Comparison of ENCODE assay signal across 13 cellular contexts in the genomic region with DNA sequence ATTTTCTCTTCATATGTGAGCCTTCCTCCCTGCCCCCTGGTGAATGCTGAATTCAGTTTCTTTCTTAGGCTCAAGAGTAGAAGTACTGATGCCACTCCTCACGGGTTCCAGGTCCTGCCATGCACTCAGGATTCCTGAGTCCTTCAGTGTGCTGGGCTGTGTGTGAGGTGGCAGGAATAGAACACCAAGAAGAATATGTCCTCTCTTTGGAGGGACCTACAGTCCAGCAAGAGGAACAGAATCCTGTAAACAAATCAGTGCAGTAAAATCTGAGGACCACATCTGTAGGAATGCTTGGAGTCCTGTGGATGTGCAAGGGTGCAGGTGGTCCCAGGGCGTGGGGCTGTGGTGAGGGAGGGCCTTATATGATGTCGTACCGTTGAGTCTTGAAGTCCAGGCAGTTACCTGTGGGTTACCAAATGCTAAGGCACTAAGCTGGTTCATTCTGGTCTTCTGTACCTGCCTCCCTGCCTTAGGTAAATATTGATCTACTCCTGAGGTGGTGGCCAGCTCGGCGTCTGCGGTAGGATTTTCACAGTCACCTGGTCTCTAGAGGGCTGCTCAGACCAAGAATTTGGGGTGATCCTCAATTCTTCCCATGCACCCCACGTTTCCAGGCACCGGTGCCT. TPM values are rescaled to one million over a fixed set of nuclear protein-coding genes. Genes with fewer than 3 reads are reported as not detected.
DNase-seq lines count a peak whose midpoint lies in the region; ATAC-seq and TF ChIP-seq lines count a peak whose summit lies in the region.
"Had no signal": no experiment of that assay in that cellular context is flagged by ENCODE, and none has a peak within 500 bp of the region (broad histone marks: within the 10 kb centered on the region; RNA-seq: fewer than 3 reads in every experiment).

No MANE protein-coding gene starts in this region.

- 55 to 60% methylated on average over 6 to 9 of the region's 9 CpGs for WGBS in upper lobe of left lung, 2 donors

- no peak for TF ChIP-seq EP300 in upper lobe of left lung (IDR thresholded peaks at IDR 0.05)

- peaks cover 1 to 2% of the 10 kb centered on the region in 2 donors for H3K36me3 ChIP-seq in mucosa of rectum (ENCODE audit: control insufficient read depth in 2 of 2, insufficient read depth in 2 of 2, low read length in 2 of 2)
- H3K36me3 ChIP-seq in upper lobe of left lung = no peaks in the 10 kb centered on the region

- H3K4me3 ChIP-seq in mucosa of rectum (ENCODE audit: low read length in 2 of 2) = peak overlapping the region; percentile 34 to 50
- no peak overlapping the region for H3K4me3 ChIP-seq in upper lobe of left lung

- H3K27ac ChIP-seq in cingulate gyrus (ENCODE audit: low read depth, low read length) = peak overlapping the region; percentile 62
- H3K27ac ChIP-seq in mucosa of rectum (ENCODE audit: low read depth in 2 of 2, low read length in 2 of 2) = peak overlapping the region; percentile 91 to 92
- peak overlapping the region; percentile 32 to 68 (median 62) for H3K27ac ChIP-seq in upper lobe of left lung
- H3K27ac ChIP-seq: HL-60 had no signal

- no peak for TF ChIP-seq POLR2A in upper lobe of left lung (IDR thresholded peaks at IDR 0.05)

- H3K9me3 ChIP-seq in mucosa of rectum (ENCODE audit: control insufficient read depth in 2 of 2, low read length in 2 of 2) (no peaks in the 10 kb centered on the region), upper lobe of left lung (no peaks in the 10 kb centered on the region)

- H3K27me3 ChIP-seq in mucosa of rectum (ENCODE audit: control insufficient read depth in 2 of 2, insufficient read depth in 2 of 2, low read length in 2 of 2) (peaks cover 0 to 3% of the 10 kb centered on the region in 2 donors), upper lobe of left lung (peaks cover 0 to 2% (median 0%) of the 10 kb centered on the region in 4 donors)

- ATAC-seq in upper lobe of left lung (ENCODE audit: low FRiP score in 2 of 2) = peak; percentile 19 to 64
- ATAC-seq in HG03439 (IDR thresholded peaks at IDR 0.05; ENCODE audit: unreplicated experiment) = no peak
- ATAC-seq in GM21786 (IDR thresholded peaks at IDR 0.05; ENCODE audit: unreplicated experiment) = no peak

- H3K9ac ChIP-seq in mucosa of rectum (ENCODE audit: low read depth in 1 of 2, low read length in 2 of 2) = peak overlapping the region; percentile 19 to 34

- peaks cover 51 to 57% of the 10 kb centered on the region in 2 donors for H3K4me1 ChIP-seq in mucosa of rectum (ENCODE audit: control insufficient read depth in 2 of 2, insufficient read depth in 2 of 2, low read length in 2 of 2)
- peaks cover 27 to 48% (median 31%) of the 10 kb centered on the region in 4 donors for H3K4me1 ChIP-seq in upper lobe of left lung

- DNase-seq in NCI-H526 (lab: John Stamatoyannopoulos, UW) (peak; percentile 18 to 29), NCI-H526 treated with DMSO at 0.1 percent for 48 hours (lab: John Stamatoyannopoulos, UW) (no peak), upper lobe of left lung (peak in 1 of 2 donors; percentile 56)
- no peak for DNase-seq in stimulated activated CD8-positive, alpha-beta memory T cell treated with anti-CD3 and anti-CD28 coated beads, Interleukin-4, amount 100 ng/mL, for 48 hours
- DNase-seq: activated CD4-positive, alpha-beta T cell treated with anti-CD3 and anti-CD28 coated beads, Interleukin-2, amount 10 ng/mL, durations not matched to agents 7 days and 5 days; activated naive CD4-positive, alpha-beta T cell; cortex of kidney; naive B cell had no signal

- no peak for TF ChIP-seq CTCF in upper lobe of left lung (IDR thresholded peaks at IDR 0.05)

RNA-seq across cellular contexts. Expression of gene ASAP2, which starts 5.5 kb away (rescaled TPM):
- 10 to 100 TPM; 20.4 to 26.0 (median 23.4) TPM for total RNA-seq in upper lobe of left lung

Comparison
In these comparisons a context has a peak if more than half of its experiments do, and no peak if none do; other contexts are left out.
1. DNase-seq: peak in NCI-H526 (2 of 2); none in NCI-H526 treated with DMSO at 0.1 percent for 48 hours (single experiment) and stimulated activated CD8-positive, alpha-beta memory T cell treated with anti-CD3 and anti-CD28 coated beads, Interleukin-4, amount 100 ng/mL, for 48 hours (single experiment).
2. H3K4me3 ChIP-seq: peak in mucosa of rectum (2 of 2); none in upper lobe of left lung (0 of 4).
3. ATAC-seq: peak in upper lobe of left lung (2 of 2); none in HG03439 (single experiment) and GM21786 (single experiment).
4. Peak in every context shown above with its lines, with median percentiles within 50 percentile points of each other: H3K27ac ChIP-seq.